9 cellular contexts compared by ENCODE assay signal in the genomic region with DNA sequence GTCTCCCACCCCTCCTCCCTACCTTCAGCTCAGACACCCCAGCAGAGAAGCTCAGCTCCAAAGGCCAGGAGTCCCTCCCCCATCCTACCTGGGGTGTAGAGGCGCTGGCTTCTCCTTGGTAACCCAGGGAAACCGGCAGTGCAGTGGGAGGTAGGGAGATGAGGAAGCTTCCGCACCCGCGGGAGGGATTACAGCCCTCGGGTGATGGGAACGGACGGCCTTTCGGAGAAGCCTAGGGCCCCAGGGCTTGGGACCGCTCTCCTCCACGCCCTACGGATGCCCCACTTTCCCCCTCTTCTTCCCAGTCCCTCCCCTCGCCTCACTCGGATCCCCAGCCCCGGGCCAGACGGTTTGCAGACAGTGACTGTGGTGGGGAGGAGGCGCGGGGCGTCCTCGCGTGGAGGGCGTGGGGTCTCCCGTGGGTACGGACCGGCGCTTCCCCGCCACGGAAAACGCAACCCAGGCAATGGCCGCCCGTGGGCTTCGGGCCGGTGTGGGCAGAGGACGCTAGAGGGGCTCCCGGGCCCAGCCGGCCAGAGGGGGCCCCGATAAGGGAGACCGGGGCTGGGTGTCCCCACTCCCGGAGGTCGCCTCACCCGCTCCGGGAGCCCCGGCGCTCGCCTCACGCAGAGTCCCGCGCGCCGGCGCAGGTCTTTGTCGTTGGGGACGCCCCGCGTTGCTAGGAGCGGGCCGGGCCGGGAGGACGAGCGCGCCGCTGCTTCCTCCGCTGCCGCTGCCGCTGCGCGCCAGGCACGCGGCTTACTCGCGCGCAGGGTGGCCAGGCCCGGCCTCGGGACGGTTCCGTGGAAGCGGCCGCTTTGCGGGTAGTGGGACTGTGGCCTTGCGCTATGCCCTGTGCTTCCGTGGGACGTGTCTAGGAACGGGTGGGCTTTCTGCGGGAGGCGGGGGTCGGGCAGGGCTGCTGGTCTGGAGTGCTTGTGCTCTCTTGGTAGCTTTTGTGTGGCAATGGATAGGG. TPM values are rescaled to one million over a fixed set of nuclear protein-coding genes. Genes with fewer than 3 reads are reported as not detected.
DNase-seq lines count a peak whose midpoint lies in the region; ATAC-seq and TF ChIP-seq lines count a peak whose summit lies in the region.
"Had no signal": no experiment of that assay in that cellular context is flagged by ENCODE, and none has a peak within 500 bp of the region (broad histone marks: within the 10 kb centered on the region; RNA-seq: fewer than 3 reads in every experiment).

No MANE protein-coding gene starts in this region.

- H3K9me3 Mint-ChIP-seq in activated naive CD4-positive, alpha-beta T cell treated with anti-CD3 and anti-CD28 coated beads for 36 hours: no peaks in the 10 kb centered on the region
- no peaks in the 10 kb centered on the region for H3K9me3 Mint-ChIP-seq in osteocyte (ENCODE audit: unreplicated experiment)

- CTCF ChIA-PET in activated naive CD4-positive, alpha-beta T cell treated with anti-CD3 and anti-CD28 coated beads for 36 hours (lab: Charles Lee): interaction anchor here (0.9 to 4.6 kb wide), 4 partner anchors 15 to 121 kb away, joined by 3 to 36 read pairs (median 6); a partner anchor contains a TSS

- no peak for TF ChIP-seq EP300 in gastroesophageal sphincter (IDR thresholded peaks at IDR 0.05)

- no peak for TF ChIP-seq CTCF in gastroesophageal sphincter (IDR thresholded peaks at IDR 0.05)
- no peak for TF ChIP-seq CTCF in osteocyte (IDR thresholded peaks at IDR 0.05)
- TF ChIP-seq CTCF in uterus (IDR thresholded peaks at IDR 0.05): no peak

- H3K27ac Mint-ChIP-seq in activated naive CD4-positive, alpha-beta T cell treated with anti-CD3 and anti-CD28 coated beads for 36 hours: no peak overlapping the region
- no peak overlapping the region for H3K27ac Mint-ChIP-seq in osteocyte (ENCODE audit: unreplicated experiment)

- TF ChIP-seq POLR2A in gastroesophageal sphincter (IDR thresholded peaks at IDR 0.05): peak in 1 of 2 donors; percentile 7
- no peak for TF ChIP-seq POLR2A in uterus (IDR thresholded peaks at IDR 0.05)

- peaks cover 11% of the 10 kb centered on the region for H3K36me3 Mint-ChIP-seq in activated naive CD4-positive, alpha-beta T cell treated with anti-CD3 and anti-CD28 coated beads for 36 hours (ENCODE audit: low read depth)
- peaks cover 19% of the 10 kb centered on the region for H3K36me3 Mint-ChIP-seq in osteocyte (ENCODE audit: unreplicated experiment)

- H3K27me3 ChIP-seq in gastroesophageal sphincter (peaks cover 59% of the 10 kb centered on the region), uterus (peaks cover 0 to 16% of the 10 kb centered on the region in 2 donors)

- H3K4me1 ChIP-seq in ES-I3 (ENCODE audit: insufficient read depth, low read length): peaks cover 4% of the 10 kb centered on the region; the same call in 1 of the 2 replicates
- peaks cover 0 to 17% (median 12%) of the 10 kb centered on the region in 3 donors for H3K4me1 ChIP-seq in gastroesophageal sphincter
- peaks cover 0 to 13% of the 10 kb centered on the region in 2 donors for H3K4me1 ChIP-seq in uterus

- H3K9ac ChIP-seq in ES-I3 (ENCODE audit: low read depth, low read length): peak overlapping the region; percentile 89
- H3K9ac ChIP-seq: KMS-11 had no signal

- DNase-seq in NCI-H510A treated with DMSO at 0.1 percent for 48 hours (lab: John Stamatoyannopoulos, UW) (peak; percentile 11), osteocyte (ENCODE audit: extremely low spot score, unreplicated experiment) (no peak), uterus (peak in 1 of 2 donors; percentile 39)
- peak; percentile 71 for DNase-seq in activated naive CD4-positive, alpha-beta T cell treated with anti-CD3 and anti-CD28 coated beads for 36 hours

- H3K4me3 Mint-ChIP-seq in activated naive CD4-positive, alpha-beta T cell treated with anti-CD3 and anti-CD28 coated beads for 36 hours: peak overlapping the region; percentile 66
- H3K4me3 Mint-ChIP-seq in osteocyte (ENCODE audit: unreplicated experiment): peak overlapping the region; percentile 53

- H3K9me3 ChIP-seq in ES-I3 (ENCODE audit: control insufficient read depth, insufficient read depth, low read length): no peaks in the 10 kb centered on the region
- no peaks in the 10 kb centered on the region for H3K9me3 ChIP-seq in gastroesophageal sphincter
- H3K9me3 ChIP-seq in uterus: no peaks in the 10 kb centered on the region

- H3K36me3 ChIP-seq in ES-I3 (ENCODE audit: insufficient read depth, low read length) (no peaks in the 10 kb centered on the region; the same call in 1 of the 2 replicates), gastroesophageal sphincter (peaks cover 0 to 24% of the 10 kb centered on the region in 2 donors), uterus (no peaks in the 10 kb centered on the region)

- H3K4me3 ChIP-seq in gastroesophageal sphincter (peak overlapping the region; percentile 30 to 59), uterus (peak overlapping the region; percentile 35 to 48)

- intact Hi-C loops in activated naive CD4-positive, alpha-beta T cell treated with anti-CD3 and anti-CD28 coated beads for 36 hours (cut with micrococcal nuclease): loop anchor here (2.0 kb wide), 1 partner anchor 29 kb away; no protein-coding TSS in a partner anchor
- intact Hi-C loops in uterus (cut with DNase I; ENCODE audit: low total_unique reads): no loop called here

- ATAC-seq in gastroesophageal sphincter (peak; percentile 80), HG03039 (IDR thresholded peaks at IDR 0.05; ENCODE audit: unreplicated experiment) (no peak), GM21390 (IDR thresholded peaks at IDR 0.05; ENCODE audit: unreplicated experiment) (no peak)

- WGBS in gastroesophageal sphincter (ENCODE audit: low coverage in 1 of 2), 2 donors: no CpG with 5 or more reads among the region's 86 CpGs

- peaks cover 11% of the 10 kb centered on the region for H3K4me1 Mint-ChIP-seq in activated naive CD4-positive, alpha-beta T cell treated with anti-CD3 and anti-CD28 coated beads for 36 hours (ENCODE audit: low read depth)
- H3K4me1 Mint-ChIP-seq in osteocyte (ENCODE audit: unreplicated experiment): peaks cover 7% of the 10 kb centered on the region

- H3K27ac ChIP-seq in gastroesophageal sphincter: no peak overlapping the region
- no peak overlapping the region for H3K27ac ChIP-seq in uterus
- H3K27ac ChIP-seq: KMS-11 had no signal

- H3K27me3 Mint-ChIP-seq in activated naive CD4-positive, alpha-beta T cell treated with anti-CD3 and anti-CD28 coated beads for 36 hours (ENCODE audit: low read depth): peaks cover 32% of the 10 kb centered on the region
- peaks cover 57% of the 10 kb centered on the region for H3K27me3 Mint-ChIP-seq in osteocyte (ENCODE audit: unreplicated experiment)

RNA-seq across cellular contexts. Expression of a gene that starts 15.8 kb away (rescaled TPM):
- total RNA-seq in activated naive CD4-positive, alpha-beta T cell treated with anti-CD3 and anti-CD28 coated beads for 36 hours: 10 to 100 TPM; 11.6 to 12.9 TPM
- total RNA-seq in gastroesophageal sphincter (1 to 10 TPM; 6.1 to 9.4 (median 6.9) TPM), osteocyte (13.2 and 13.3 TPM in 2 replicates), uterus (10 to 100 TPM; 14.1 to 24.7 (median 21.0) TPM)

RNA-seq across cellular contexts. Expression of a gene that starts 27.1 kb away (rescaled TPM):
- not detected for total RNA-seq in activated naive CD4-positive, alpha-beta T cell treated with anti-CD3 and anti-CD28 coated beads for 36 hours
- total RNA-seq in gastroesophageal sphincter: under 1 TPM in 2 of 4 donors, not detected in 2; 0.27 to 0.69 TPM
- 0.08 TPM in 1 of 2 replicates, not detected in the other for total RNA-seq in osteocyte
- total RNA-seq in uterus: under 1 TPM in 2 of 4 donors, not detected in 2; 0.09 to 0.21 TPM

RNA-seq across cellular contexts. Expression of a gene that starts 32.0 kb away (rescaled TPM):
- 1 to 10 TPM; 9.1 to 9.6 TPM for total RNA-seq in activated naive CD4-positive, alpha-beta T cell treated with anti-CD3 and anti-CD28 coated beads for 36 hours
- 10 to 100 TPM in 1 of 4 donors, 1 to 10 TPM in 3; 4.2 to 13.4 (median 5.7) TPM for total RNA-seq in gastroesophageal sphincter
- total RNA-seq in osteocyte: 11.1 and 13.1 TPM in 2 replicates
- 1 to 10 TPM; 1.3 to 5.9 (median 2.8) TPM for total RNA-seq in uterus

RNA-seq across cellular contexts. Expression of a gene that starts 40.0 kb away (rescaled TPM):
- 1 to 10 TPM; 7.2 to 7.3 TPM for total RNA-seq in activated naive CD4-positive, alpha-beta T cell treated with anti-CD3 and anti-CD28 coated beads for 36 hours
- total RNA-seq in gastroesophageal sphincter (10 to 100 TPM; 21.3 to 34.0 (median 25.6) TPM), osteocyte (77.0 and 88.4 TPM in 2 replicates), uterus (10 to 100 TPM in 3 of 4 donors, 1 to 10 TPM in 1; 5.9 to 39.5 (median 28.5) TPM)

RNA-seq across cellular contexts. Expression of a gene that starts 45.1 kb away (rescaled TPM):
- total RNA-seq in activated naive CD4-positive, alpha-beta T cell treated with anti-CD3 and anti-CD28 coated beads for 36 hours: not detected
- total RNA-seq in gastroesophageal sphincter: not detected
- not detected in 2 replicates for total RNA-seq in osteocyte
- under 1 TPM in 1 of 4 donors, not detected in 3; 0.62 TPM for total RNA-seq in uterus
